In the genomic region with DNA sequence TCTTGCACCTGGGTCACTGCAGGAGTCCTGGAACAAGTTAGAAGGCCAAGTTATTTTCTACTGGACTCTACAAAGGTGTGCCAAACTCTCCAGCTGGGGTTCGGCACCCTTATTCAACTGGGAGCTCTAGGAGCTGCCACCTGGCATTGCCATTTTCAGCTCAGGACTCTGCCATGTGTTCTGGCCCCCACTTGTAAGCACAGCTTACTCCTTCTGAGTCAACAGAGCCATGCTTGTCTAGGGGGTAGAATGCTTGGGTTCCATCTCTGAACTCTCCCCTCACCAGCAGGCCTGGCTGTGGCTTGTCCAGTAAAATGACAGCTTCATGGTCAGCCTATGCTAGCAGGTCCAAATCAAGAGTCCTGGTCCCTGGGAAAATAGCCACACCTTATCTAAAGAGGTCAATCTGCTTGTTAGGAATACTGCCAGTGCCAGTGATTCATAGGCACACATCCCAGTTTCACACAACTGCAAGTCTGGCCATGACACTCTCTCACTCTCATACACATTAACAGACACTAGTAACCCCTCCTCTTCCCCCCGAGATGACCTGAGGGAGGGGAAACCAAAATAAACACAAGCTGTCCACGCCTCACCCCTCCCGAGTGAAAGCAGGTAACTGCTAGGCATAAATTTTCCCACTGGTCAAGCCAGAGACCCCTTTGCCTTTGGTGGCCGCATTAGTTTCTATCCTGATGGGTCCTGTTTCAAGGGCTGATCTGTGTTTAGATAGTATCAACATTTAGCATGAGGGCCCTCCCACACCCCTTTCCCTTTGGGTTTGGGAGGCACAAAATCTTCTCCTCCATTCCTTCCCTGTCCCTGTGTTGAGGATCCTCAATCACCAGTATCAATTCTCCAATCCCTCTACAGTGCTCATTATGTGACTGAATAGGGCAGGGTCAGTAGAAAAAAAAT, we compare ENCODE assay signal across 1 cellular context.
TF ChIP-seq lines count a peak whose summit lies in the region.

No MANE protein-coding gene starts in this region.

TF ChIP-seq in HepG2, 621 proteins besides CTCF, POLR2A, EP300 and RAD21 (continued from another document and continues in another):
- peak; percentile 88 for TF ChIP-seq RERE (CRISPR knock-in tag; IDR thresholded peaks at IDR 0.05; ENCODE audit: low read depth)
- TF ChIP-seq PHF20 (CRISPR knock-in tag; IDR thresholded peaks at IDR 0.05): peak; percentile 48; the same call in 1 of the 2 replicates
- TF ChIP-seq ZNF777 (CRISPR knock-in tag; IDR thresholded peaks at IDR 0.05): no peak
- TF ChIP-seq SYNCRIP (IDR thresholded peaks at IDR 0.05; ENCODE audit: insufficient read depth, low read depth, low read length): no peak
- TF ChIP-seq FOXJ3 (CRISPR knock-in tag; IDR thresholded peaks at IDR 0.05; ENCODE audit: borderline replicate concordance): peak; percentile 46; the same call in 1 of the 2 replicates
- peak; percentile 77 for TF ChIP-seq TFE3 (CRISPR knock-in tag; IDR thresholded peaks at IDR 0.05)
- TF ChIP-seq, protein P1, sequence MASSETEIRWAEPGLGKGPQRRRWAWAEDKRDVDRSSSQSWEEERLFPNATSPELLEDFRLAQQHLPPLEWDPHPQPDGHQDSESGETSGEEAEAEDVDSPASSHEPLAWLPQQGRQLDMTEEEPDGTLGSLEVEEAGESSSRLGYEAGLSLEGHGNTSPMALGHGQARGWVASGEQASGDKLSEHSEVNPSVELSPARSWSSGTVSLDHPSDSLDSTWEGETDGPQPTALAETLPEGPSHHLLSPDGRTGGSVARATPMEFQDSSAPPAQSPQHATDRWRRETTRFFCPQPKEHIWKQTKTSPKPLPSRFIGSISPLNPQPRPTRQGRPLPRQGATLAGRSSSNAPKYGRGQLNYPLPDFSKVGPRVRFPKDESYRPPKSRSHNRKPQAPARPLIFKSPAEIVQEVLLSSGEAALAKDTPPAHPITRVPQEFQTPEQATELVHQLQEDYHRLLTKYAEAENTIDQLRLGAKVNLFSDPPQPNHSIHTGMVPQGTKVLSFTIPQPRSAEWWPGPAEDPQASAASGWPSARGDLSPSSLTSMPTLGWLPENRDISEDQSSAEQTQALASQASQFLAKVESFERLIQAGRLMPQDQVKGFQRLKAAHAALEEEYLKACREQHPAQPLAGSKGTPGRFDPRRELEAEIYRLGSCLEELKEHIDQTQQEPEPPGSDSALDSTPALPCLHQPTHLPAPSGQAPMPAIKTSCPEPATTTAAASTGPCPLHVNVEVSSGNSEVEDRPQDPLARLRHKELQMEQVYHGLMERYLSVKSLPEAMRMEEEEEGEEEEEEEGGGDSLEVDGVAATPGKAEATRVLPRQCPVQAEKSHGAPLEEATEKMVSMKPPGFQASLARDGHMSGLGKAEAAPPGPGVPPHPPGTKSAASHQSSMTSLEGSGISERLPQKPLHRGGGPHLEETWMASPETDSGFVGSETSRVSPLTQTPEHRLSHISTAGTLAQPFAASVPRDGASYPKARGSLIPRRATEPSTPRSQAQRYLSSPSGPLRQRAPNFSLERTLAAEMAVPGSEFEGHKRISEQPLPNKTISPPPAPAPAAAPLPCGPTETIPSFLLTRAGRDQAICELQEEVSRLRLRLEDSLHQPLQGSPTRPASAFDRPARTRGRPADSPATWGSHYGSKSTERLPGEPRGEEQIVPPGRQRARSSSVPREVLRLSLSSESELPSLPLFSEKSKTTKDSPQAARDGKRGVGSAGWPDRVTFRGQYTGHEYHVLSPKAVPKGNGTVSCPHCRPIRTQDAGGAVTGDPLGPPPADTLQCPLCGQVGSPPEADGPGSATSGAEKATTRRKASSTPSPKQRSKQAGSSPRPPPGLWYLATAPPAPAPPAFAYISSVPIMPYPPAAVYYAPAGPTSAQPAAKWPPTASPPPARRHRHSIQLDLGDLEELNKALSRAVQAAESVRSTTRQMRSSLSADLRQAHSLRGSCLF (CRISPR knock-in tag; IDR thresholded peaks at IDR 0.05; ENCODE audit: borderline replicate concordance): no peak
- no peak; the same call in 1 of the 2 replicates for TF ChIP-seq SMAD3 (CRISPR knock-in tag; IDR thresholded peaks at IDR 0.05)
- TF ChIP-seq LRRFIP1 (CRISPR knock-in tag; conservative IDR thresholded peaks at IDR 0.05): no peak; the same call in 1 of the 2 replicates
- TF ChIP-seq MIER3 (CRISPR knock-in tag; IDR thresholded peaks at IDR 0.05; ENCODE audit: borderline replicate concordance): peak; percentile 93; the same call in 1 of the 2 replicates
- no peak; the same call in 1 of the 2 replicates for TF ChIP-seq ZNF577 (CRISPR knock-in tag; IDR thresholded peaks at IDR 0.05; ENCODE audit: borderline replicate concordance, low read depth)
- no peak for TF ChIP-seq SNRNP70 (IDR thresholded peaks at IDR 0.05; ENCODE audit: low read depth, low read length)
- TF ChIP-seq ZSCAN29 (CRISPR knock-in tag; conservative IDR thresholded peaks at IDR 0.05): 0 out of 2 replicates have a peak, but pooled peaks have one; percentile 13
- TF ChIP-seq CEBPG (CRISPR knock-in tag; IDR thresholded peaks at IDR 0.05): peak; percentile 71
- peak; percentile 83 for TF ChIP-seq HNF4A (CRISPR knock-in tag; IDR thresholded peaks at IDR 0.05)
- peak; percentile 94; the same call in 1 of the 2 replicates for TF ChIP-seq SNAI1 (CRISPR knock-in tag; IDR thresholded peaks at IDR 0.05; ENCODE audit: borderline replicate concordance)
- TF ChIP-seq, protein P2, sequence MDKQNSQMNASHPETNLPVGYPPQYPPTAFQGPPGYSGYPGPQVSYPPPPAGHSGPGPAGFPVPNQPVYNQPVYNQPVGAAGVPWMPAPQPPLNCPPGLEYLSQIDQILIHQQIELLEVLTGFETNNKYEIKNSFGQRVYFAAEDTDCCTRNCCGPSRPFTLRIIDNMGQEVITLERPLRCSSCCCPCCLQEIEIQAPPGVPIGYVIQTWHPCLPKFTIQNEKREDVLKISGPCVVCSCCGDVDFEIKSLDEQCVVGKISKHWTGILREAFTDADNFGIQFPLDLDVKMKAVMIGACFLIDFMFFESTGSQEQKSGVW (CRISPR knock-in tag; IDR thresholded peaks at IDR 0.05; ENCODE audit: borderline replicate concordance): no peak
- peak; percentile 93 for TF ChIP-seq ZSCAN9 (CRISPR knock-in tag; IDR thresholded peaks at IDR 0.05; ENCODE audit: borderline replicate concordance)
- TF ChIP-seq KDM4B (CRISPR knock-in tag; IDR thresholded peaks at IDR 0.05): peak; percentile 90; the same call in 1 of the 2 replicates
- no peak for TF ChIP-seq CENPT (CRISPR knock-in tag; IDR thresholded peaks at IDR 0.05; ENCODE audit: low read depth)
- TF ChIP-seq ZBTB3 (CRISPR knock-in tag; IDR thresholded peaks at IDR 0.05; ENCODE audit: borderline replicate concordance, low read depth): peak; percentile 70; the same call in 1 of the 2 replicates
- TF ChIP-seq, protein P3, sequence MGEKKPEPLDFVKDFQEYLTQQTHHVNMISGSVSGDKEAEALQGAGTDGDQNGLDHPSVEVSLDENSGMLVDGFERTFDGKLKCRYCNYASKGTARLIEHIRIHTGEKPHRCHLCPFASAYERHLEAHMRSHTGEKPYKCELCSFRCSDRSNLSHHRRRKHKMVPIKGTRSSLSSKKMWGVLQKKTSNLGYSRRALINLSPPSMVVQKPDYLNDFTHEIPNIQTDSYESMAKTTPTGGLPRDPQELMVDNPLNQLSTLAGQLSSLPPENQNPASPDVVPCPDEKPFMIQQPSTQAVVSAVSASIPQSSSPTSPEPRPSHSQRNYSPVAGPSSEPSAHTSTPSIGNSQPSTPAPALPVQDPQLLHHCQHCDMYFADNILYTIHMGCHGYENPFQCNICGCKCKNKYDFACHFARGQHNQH (CRISPR knock-in tag; IDR thresholded peaks at IDR 0.05): peak; percentile 82
- no peak; the same call in 1 of the 2 replicates for TF ChIP-seq LBX2 (CRISPR knock-in tag; IDR thresholded peaks at IDR 0.05; ENCODE audit: borderline replicate concordance)
- TF ChIP-seq ZNF720 (CRISPR knock-in tag; IDR thresholded peaks at IDR 0.05): 0 out of 2 replicates have a peak, but pooled peaks have one; percentile 67
- TF ChIP-seq IRX3 (CRISPR knock-in tag; IDR thresholded peaks at IDR 0.05; ENCODE audit: borderline replicate concordance, low read depth): no peak
- no peak for TF ChIP-seq CEBPZ (IDR thresholded peaks at IDR 0.05; ENCODE audit: low read length)
- no peak for TF ChIP-seq ZFAT (CRISPR knock-in tag; conservative IDR thresholded peaks at IDR 0.05)
- TF ChIP-seq PAX8 (CRISPR knock-in tag; IDR thresholded peaks at IDR 0.05; ENCODE audit: borderline replicate concordance): no peak
- TF ChIP-seq ZNF792 (CRISPR knock-in tag; IDR thresholded peaks at IDR 0.05): peak; percentile 53; the same call in 1 of the 2 replicates
- TF ChIP-seq SETDB1 (CRISPR knock-in tag; IDR thresholded peaks at IDR 0.05; ENCODE audit: borderline replicate concordance): no peak
- peak; percentile 56 for TF ChIP-seq ZNF589 (CRISPR knock-in tag; conservative IDR thresholded peaks at IDR 0.05)
